7 cellular contexts compared by ENCODE assay signal in the genomic region with DNA sequence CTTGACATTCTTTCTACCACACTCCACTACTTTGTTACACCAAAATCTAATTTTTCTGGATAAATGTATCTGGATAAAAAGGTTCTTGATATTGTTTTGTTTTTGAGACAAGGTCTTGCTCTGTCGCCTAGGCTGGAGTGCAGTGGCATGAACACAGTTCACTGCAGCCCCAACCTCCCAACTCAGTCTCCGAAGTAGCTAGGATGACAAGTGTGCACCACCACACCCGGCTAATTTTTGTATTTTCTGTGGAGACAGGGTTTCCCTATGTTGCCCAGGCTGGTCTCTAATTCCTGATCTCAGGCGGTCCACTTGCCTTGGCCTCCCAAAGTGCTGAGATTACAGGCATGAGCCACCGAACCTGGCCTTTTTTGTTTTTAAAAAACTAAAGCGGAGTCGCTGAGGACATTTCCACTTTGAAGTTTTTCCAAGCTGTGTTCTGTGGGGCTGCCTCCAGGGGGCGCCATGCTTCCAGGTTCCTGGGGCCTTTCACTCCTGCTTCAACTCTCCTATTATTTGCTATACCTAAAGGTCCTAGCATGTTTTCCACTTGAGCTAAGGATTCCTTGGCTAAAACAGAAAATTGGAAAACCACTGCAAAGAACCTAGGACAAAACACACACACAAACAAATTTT. TPM values are rescaled to one million over a fixed set of nuclear protein-coding genes. Genes with fewer than 3 reads are reported as not detected.
DNase-seq lines count a peak whose midpoint lies in the region; ATAC-seq and TF ChIP-seq lines count a peak whose summit lies in the region.

No MANE protein-coding gene starts in this region.

- TF ChIP-seq CTCF in GM13977 (IDR thresholded peaks at IDR 0.05; ENCODE audit: extremely low read depth, insufficient read depth, missing control alignments), result peak; percentile 60
- TF ChIP-seq CTCF in Peyer's patch (IDR thresholded peaks at IDR 0.05), result peak in 4 of 6 experiments; percentile 49 to 82 (median 73)
- peak; percentile 92 for TF ChIP-seq CTCF in endothelial cell (IDR thresholded peaks at IDR 0.05; ENCODE audit: unreplicated experiment)
- peak; percentile 67 for TF ChIP-seq CTCF in smooth muscle cell (IDR thresholded peaks at IDR 0.05; ENCODE audit: borderline replicate concordance, insufficient read depth, poor library complexity, severe bottlenecking)

- no peaks in the 10 kb centered on the region for H3K9me3 Mint-ChIP-seq in endothelial cell (ENCODE audit: unreplicated experiment)

- no peak for ATAC-seq in HG03571 (IDR thresholded peaks at IDR 0.05; ENCODE audit: unreplicated experiment)

- no peaks in the 10 kb centered on the region for H3K4me1 Mint-ChIP-seq in endothelial cell (ENCODE audit: unreplicated experiment)

- H3K36me3 ChIP-seq in Peyer's patch, result no peaks in the 10 kb centered on the region
- no peaks in the 10 kb centered on the region for H3K36me3 ChIP-seq in smooth muscle cell (ENCODE audit: low read depth)

- H3K4me3 Mint-ChIP-seq in endothelial cell (ENCODE audit: unreplicated experiment), result no peak overlapping the region

- no peaks in the 10 kb centered on the region for H3K9me3 ChIP-seq in Peyer's patch
- H3K9me3 ChIP-seq in smooth muscle cell (replicated peaks; ENCODE audit: low read depth), result no peaks in the 10 kb centered on the region

- no peak overlapping the region for H3K9ac ChIP-seq in smooth muscle cell (ENCODE audit: low read depth)

- H3K4me2 ChIP-seq in smooth muscle cell, result no peak overlapping the region

- H3K4me3 ChIP-seq in Peyer's patch (no peak overlapping the region), smooth muscle cell (no peak overlapping the region)

- H3K36me3 Mint-ChIP-seq in endothelial cell (ENCODE audit: low read depth, unreplicated experiment), result no peaks in the 10 kb centered on the region

- no peak overlapping the region for H2AFZ ChIP-seq in smooth muscle cell (ENCODE audit: low read depth)

- TF ChIP-seq POLR2A in Peyer's patch (IDR thresholded peaks at IDR 0.05), result no peak

- H4K20me1 ChIP-seq in smooth muscle cell (ENCODE audit: low read depth), result no peaks in the 10 kb centered on the region

- in situ Hi-C loops in GM13977 (cut with MboI; ENCODE audit: low pct_unique_long_range_greater_than_20kb, low sequenced_read_pairs, unreplicated experiment), result no loop called here

- H3K27ac ChIP-seq in Peyer's patch (peak overlapping the region in 3 of 4 donors; percentile 31 to 78 (median 66)), smooth muscle cell (ENCODE audit: low read depth) (no peak overlapping the region)

- H3K79me2 ChIP-seq in smooth muscle cell (ENCODE audit: low read depth), result no peaks in the 10 kb centered on the region

- no peaks in the 10 kb centered on the region for H3F3A ChIP-seq in smooth muscle cell (ENCODE audit: low read depth)

- DNase-seq in GM13977 (ENCODE audit: low spot score) (no peak), Peyer's patch (peak in 2 of 3 donors; percentile 62 to 68), endothelial cell (ENCODE audit: low spot score) (peak; percentile 37), smooth muscle cell (lab: John Stamatoyannopoulos, UW; ENCODE audit: unreplicated experiment) (no peak), cortex of kidney (lab: John Stamatoyannopoulos, UW) (no peak), NCI-H1436 treated with DMSO at 0.1 percent for 48 hours (lab: John Stamatoyannopoulos, UW) (no peak)

- H3K27ac Mint-ChIP-seq in endothelial cell (ENCODE audit: unreplicated experiment), result no peak overlapping the region

- no peaks in the 10 kb centered on the region for H3K27me3 ChIP-seq in Peyer's patch
- no peaks in the 10 kb centered on the region for H3K27me3 ChIP-seq in smooth muscle cell (ENCODE audit: low read depth)

- peaks cover 0 to 25% (median 8%) of the 10 kb centered on the region in 4 donors for H3K4me1 ChIP-seq in Peyer's patch
- H3K4me1 ChIP-seq in smooth muscle cell (ENCODE audit: low read depth), result no peaks in the 10 kb centered on the region

- peaks cover 3% of the 10 kb centered on the region for H3K27me3 Mint-ChIP-seq in endothelial cell (ENCODE audit: unreplicated experiment)

- whole genome bisulfite sequencing in smooth muscle cell (ENCODE audit: low lambda C conversion rate), result 74% methylated on average over 8 of the region's 8 CpGs

RNA-seq across cellular contexts. Expression of a gene that starts 14.1 kb away (rescaled TPM):
- total RNA-seq in Peyer's patch (1 to 10 TPM; 1.6 to 9.5 (median 4.2) TPM), endothelial cell (ENCODE audit: unreplicated experiment) (0.05 TPM), smooth muscle cell (not detected in 2 replicates)
- not detected in 2 replicates for polyA plus RNA-seq in smooth muscle cell

RNA-seq across cellular contexts. Expression of a gene that starts 39.2 kb away (rescaled TPM):
- total RNA-seq in Peyer's patch, result 10 to 100 TPM in 2 of 4 donors, 1 to 10 TPM in 2; 5.4 to 15.7 (median 9.3) TPM
- total RNA-seq in endothelial cell (ENCODE audit: unreplicated experiment), result 24.9 TPM
- total RNA-seq in smooth muscle cell, result 15.7 and 20.0 TPM in 2 replicates
- polyA plus RNA-seq in smooth muscle cell, result 4.5 and 5.3 TPM in 2 replicates

Comparison
In these comparisons a context has a peak if more than half of its experiments do, and no peak if none do; other contexts are left out.
1. DNase-seq: peak in Peyer's patch (2 of 3) and endothelial cell (single experiment); none in GM13977 (single experiment), smooth muscle cell (single experiment), cortex of kidney (single experiment) and NCI-H1436 treated with DMSO at 0.1 percent for 48 hours (single experiment).
2. Peak in every context shown above with its lines, with median percentiles within 50 percentile points of each other: CTCF ChIP-seq.